15 cellular contexts compared by ENCODE assay signal in the genomic region with DNA sequence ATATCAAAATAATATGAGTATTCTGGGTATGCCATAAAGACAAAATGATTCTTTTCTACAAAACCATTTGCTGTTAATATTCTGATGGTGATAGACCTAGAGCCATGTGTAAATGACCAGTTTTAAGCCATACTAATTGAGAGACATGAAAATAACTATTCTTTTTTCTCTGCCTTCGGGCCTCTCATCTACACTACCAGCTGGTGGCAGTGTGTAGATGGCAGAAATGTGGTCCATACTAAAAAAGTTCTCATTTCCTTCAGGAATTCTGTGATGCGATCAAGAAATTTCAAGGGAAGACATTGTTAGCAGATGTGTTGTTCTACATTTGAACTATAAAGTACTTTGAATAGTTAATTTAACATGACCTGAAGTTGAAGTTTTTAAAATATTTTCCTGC.
DNase-seq lines count a peak whose midpoint lies in the region; ATAC-seq and TF ChIP-seq lines count a peak whose summit lies in the region.
"Had no signal": no experiment of that assay in that cellular context is flagged by ENCODE, and none has a peak within 500 bp of the region (broad histone marks: within the 10 kb centered on the region; RNA-seq: fewer than 3 reads in every experiment).

No MANE protein-coding gene starts in this region.

- no peak overlapping the region for H2BK12ac ChIP-seq in H9 (ENCODE audit: insufficient read length, low read depth, low read length)

- no peak overlapping the region for H4K5ac ChIP-seq in H9 (ENCODE audit: insufficient read length, low read depth, low read length)

- H3K27me3 ChIP-seq in H9 (ENCODE audit: insufficient read depth, low read length), result no peaks in the 10 kb centered on the region
- H3K27me3 ChIP-seq in adipocyte (replicated peaks; ENCODE audit: control insufficient read depth, insufficient read depth, low read length), result no peaks in the 10 kb centered on the region
- no peaks in the 10 kb centered on the region for H3K27me3 ChIP-seq in kidney epithelial cell (ENCODE audit: control insufficient read depth, insufficient read depth, low read length)
- H3K27me3 ChIP-seq in gastroesophageal sphincter, result no peaks in the 10 kb centered on the region

- H3K23me2 ChIP-seq in H9 (ENCODE audit: insufficient read length, low read depth, low read length, poor library complexity, severe bottlenecking), result no peaks in the 10 kb centered on the region

- H3K36me3 Mint-ChIP-seq in Calu3 (ENCODE audit: insufficient read depth, unreplicated experiment) (no peaks in the 10 kb centered on the region), H9 (ENCODE audit: insufficient read depth in 1 of 3, low read depth in 3 of 3) (no peaks in the 10 kb centered on the region)
- H3K36me3 Mint-ChIP-seq: CD4-positive, CD25-positive, alpha-beta regulatory T cell; mesothelial cell of epicardium had no signal

- H3K9ac ChIP-seq in H9 (ENCODE audit: extremely low read depth, insufficient read length, low read length) (no peak overlapping the region), adipocyte (ENCODE audit: low read length) (no peak overlapping the region)

- H3K4ac ChIP-seq in H9 (ENCODE audit: low read depth, low read length), result no peak overlapping the region

- no peak overlapping the region for H2BK120ac ChIP-seq in H9 (ENCODE audit: low read depth, low read length, poor library complexity, severe bottlenecking)

- H3K27ac Mint-ChIP-seq in Calu3 (ENCODE audit: unreplicated experiment), result no peak overlapping the region
- no peak overlapping the region for H3K27ac Mint-ChIP-seq in H9
- H3K27ac Mint-ChIP-seq: activated T-cell treated with anti-CD3 and anti-CD28 coated beads, Interleukin-2, amount 50 U/mL, for 72 hours; CD4-positive, CD25-positive, alpha-beta regulatory T cell; mesothelial cell of epicardium had no signal

- H3K4me1 Mint-ChIP-seq in Calu3 (ENCODE audit: low read depth, unreplicated experiment) (no peaks in the 10 kb centered on the region), H9 (no peaks in the 10 kb centered on the region)
- H3K4me1 Mint-ChIP-seq: CD4-positive, CD25-positive, alpha-beta regulatory T cell; mesothelial cell of epicardium had no signal

- H3K4me1 ChIP-seq in H9 (ENCODE audit: insufficient read depth, low read length), result no peaks in the 10 kb centered on the region
- no peaks in the 10 kb centered on the region for H3K4me1 ChIP-seq in adipocyte (ENCODE audit: control insufficient read depth, insufficient read depth, low read length)
- no peaks in the 10 kb centered on the region for H3K4me1 ChIP-seq in gastroesophageal sphincter

- H3K9me3 ChIP-seq in H9 (ENCODE audit: control insufficient read depth, low read depth, low read length), result no peaks in the 10 kb centered on the region
- no peaks in the 10 kb centered on the region for H3K9me3 ChIP-seq in adipocyte (ENCODE audit: control insufficient read depth, low read length)
- no peaks in the 10 kb centered on the region for H3K9me3 ChIP-seq in gastroesophageal sphincter

- intact Hi-C loops in Calu3 (cut with micrococcal nuclease; ENCODE audit: unreplicated experiment), result no loop called here

- BruUV-seq in Calu3 (replicated peaks; lab: Mats Ljungman, UMichigan), result no TSS peak

- H3K4me3 Mint-ChIP-seq in Calu3 (ENCODE audit: low read depth, unreplicated experiment), result no peak overlapping the region
- H3K4me3 Mint-ChIP-seq in H9, result no peak overlapping the region
- H3K4me3 Mint-ChIP-seq: activated T-cell treated with anti-CD3 and anti-CD28 coated beads, Interleukin-2, amount 50 U/mL, for 72 hours; CD4-positive, CD25-positive, alpha-beta regulatory T cell; mesothelial cell of epicardium had no signal

- H3K79me2 ChIP-seq in H9 (ENCODE audit: insufficient read depth, low read length), result no peaks in the 10 kb centered on the region

- no peak overlapping the region for H3T11ph ChIP-seq in H9 (ENCODE audit: low read length)

- H3K9me3 Mint-ChIP-seq in Calu3 (ENCODE audit: low read depth, unreplicated experiment) (no peaks in the 10 kb centered on the region), H9 (peaks cover 0 to 4% of the 10 kb centered on the region in 2 experiments; a peak in 2 of 5 replicates)
- H3K9me3 Mint-ChIP-seq: activated T-cell treated with anti-CD3 and anti-CD28 coated beads, Interleukin-2, amount 50 U/mL, for 72 hours had no signal

- no CpG with 5 or more reads among the region's 2 CpGs for WGBS in H9 (ENCODE audit: extremely low coverage, insufficient read length, low lambda C conversion rate)
- WGBS in gastroesophageal sphincter (ENCODE audit: low coverage in 1 of 2), 2 donors, result 83 to 91% methylated on average over 2 of the region's 2 CpGs

- H3K27me3 Mint-ChIP-seq in Calu3 (ENCODE audit: unreplicated experiment) (no peaks in the 10 kb centered on the region), H9 (ENCODE audit: low read depth) (no peaks in the 10 kb centered on the region)
- H3K27me3 Mint-ChIP-seq: CD4-positive, CD25-positive, alpha-beta regulatory T cell had no signal

- H3K14ac ChIP-seq in H9 (ENCODE audit: insufficient read depth, low read length), result no peak overlapping the region

- H3K79me1 ChIP-seq in H9 (ENCODE audit: insufficient read depth, low read depth, low read length, poor library complexity, severe bottlenecking), result no peaks in the 10 kb centered on the region

- no peak for TF ChIP-seq POLR2A in gastroesophageal sphincter (IDR thresholded peaks at IDR 0.05)

- TF ChIP-seq CTCF in Calu3 (IDR thresholded peaks at IDR 0.05; ENCODE audit: unreplicated experiment) (no peak), H9 (conservative IDR thresholded peaks at IDR 0.05) (peak; percentile 48; the same call in 2 of the 3 replicates), kidney epithelial cell (IDR thresholded peaks at IDR 0.05; ENCODE audit: insufficient read depth, low read length, poor library complexity, severe bottlenecking) (peak; percentile 39), gastroesophageal sphincter (IDR thresholded peaks at IDR 0.05) (no peak)

- DNase-seq in Calu3 (peak; percentile 6), H9 (no peak), adipocyte (ENCODE audit: low read depth) (peak; percentile 36), kidney epithelial cell (ENCODE audit: low read depth) (no peak), NCI-H1417 treated with DMSO at 0.1 percent for 48 hours (lab: John Stamatoyannopoulos, UW) (no peak)
- DNase-seq in effector CD4-positive, alpha-beta T cell, result no peak
- DNase-seq: activated CD4-positive, alpha-beta T cell treated with anti-CD3 and anti-CD28 coated beads for 4 hours; activated T-cell treated with anti-CD3 and anti-CD28 coated beads, Interleukin-2, amount 50 U/mL, for 72 hours; CD4-positive, CD25-positive, alpha-beta regulatory T cell; NCI-H1092; NK-92 treated with Interleukin-12 subunit alpha and Interleukin-12 subunit beta, amount 100 ng/mL, for 24 hours; T-helper 1 cell had no signal

- H3K4me3 ChIP-seq in adipocyte (ENCODE audit: low read length) (no peak overlapping the region), kidney epithelial cell (ENCODE audit: low read depth, low read length) (no peak overlapping the region), gastroesophageal sphincter (no peak overlapping the region)

- CTCF ChIA-PET in Calu3 (lab: Charles Lee), result interaction anchor here (0.7 kb wide), 1 partner anchor 15 kb away, joined by 3 read pairs; no protein-coding TSS in a partner anchor

- H2BK15ac ChIP-seq in H9 (ENCODE audit: low read depth, low read length), result no peak overlapping the region

- H2AFZ ChIP-seq in H9 (ENCODE audit: low read length), result no peak overlapping the region

- no peak overlapping the region for H3K18ac ChIP-seq in H9 (ENCODE audit: insufficient read length, low read depth, low read length)

- H3K36me3 ChIP-seq in adipocyte (ENCODE audit: control insufficient read depth, insufficient read depth, low read length, severe bottlenecking) (no peaks in the 10 kb centered on the region), kidney epithelial cell (ENCODE audit: control insufficient read depth, insufficient read depth, low read length) (no peaks in the 10 kb centered on the region), gastroesophageal sphincter (no peaks in the 10 kb centered on the region)

- H3K23ac ChIP-seq in H9 (ENCODE audit: insufficient read length, low read depth, low read length), result no peak overlapping the region

- H3K56ac ChIP-seq in H9 (ENCODE audit: insufficient read length, low read depth, low read length), result no peak overlapping the region

- no peak overlapping the region for H2AK5ac ChIP-seq in H9 (ENCODE audit: insufficient read length, low read length)

- H4K20me1 ChIP-seq in H9 (ENCODE audit: control insufficient read depth, insufficient read depth, insufficient read length), result no peaks in the 10 kb centered on the region

- no peak overlapping the region for H2BK20ac ChIP-seq in H9 (ENCODE audit: low read depth, low read length, poor library complexity, severe bottlenecking)

- TF ChIP-seq EP300 in gastroesophageal sphincter (IDR thresholded peaks at IDR 0.05), result no peak

- H3K27ac ChIP-seq in H9 (ENCODE audit: insufficient read length, low read depth, low read length) (no peak overlapping the region), gastroesophageal sphincter (no peak overlapping the region)

- ATAC-seq in gastroesophageal sphincter (no peak), HG03460 (IDR thresholded peaks at IDR 0.05; ENCODE audit: unreplicated experiment) (no peak)
- ATAC-seq: activated T-cell treated with anti-CD3 and anti-CD28 coated beads, Interleukin-2, amount 50 U/mL, for 72 hours had no signal

- H2BK5ac ChIP-seq in H9 (ENCODE audit: insufficient read length, low read length), result no peak overlapping the region

- no peak overlapping the region for H4K91ac ChIP-seq in H9 (ENCODE audit: insufficient read length, low read depth, low read length)

- H4K8ac ChIP-seq in H9 (replicated peaks; ENCODE audit: insufficient read length, low read depth, low read length), result no peak overlapping the region

- H3K4me2 ChIP-seq in H9 (ENCODE audit: insufficient read depth, insufficient read length, low read length), result no peak overlapping the region

Comparison
In these comparisons a context has a peak if more than half of its experiments do, and no peak if none do; other contexts are left out.
1. DNase-seq: peak in Calu3 (single experiment) and adipocyte (single experiment); none in H9 (single experiment), kidney epithelial cell (single experiment), NCI-H1417 treated with DMSO at 0.1 percent for 48 hours (single experiment) and effector CD4-positive, alpha-beta T cell (single experiment).
2. CTCF ChIP-seq: peak in H9 (single experiment) and kidney epithelial cell (single experiment); none in Calu3 (single experiment) and gastroesophageal sphincter (0 of 4).